8 cellular contexts compared by ENCODE assay signal in the genomic region with DNA sequence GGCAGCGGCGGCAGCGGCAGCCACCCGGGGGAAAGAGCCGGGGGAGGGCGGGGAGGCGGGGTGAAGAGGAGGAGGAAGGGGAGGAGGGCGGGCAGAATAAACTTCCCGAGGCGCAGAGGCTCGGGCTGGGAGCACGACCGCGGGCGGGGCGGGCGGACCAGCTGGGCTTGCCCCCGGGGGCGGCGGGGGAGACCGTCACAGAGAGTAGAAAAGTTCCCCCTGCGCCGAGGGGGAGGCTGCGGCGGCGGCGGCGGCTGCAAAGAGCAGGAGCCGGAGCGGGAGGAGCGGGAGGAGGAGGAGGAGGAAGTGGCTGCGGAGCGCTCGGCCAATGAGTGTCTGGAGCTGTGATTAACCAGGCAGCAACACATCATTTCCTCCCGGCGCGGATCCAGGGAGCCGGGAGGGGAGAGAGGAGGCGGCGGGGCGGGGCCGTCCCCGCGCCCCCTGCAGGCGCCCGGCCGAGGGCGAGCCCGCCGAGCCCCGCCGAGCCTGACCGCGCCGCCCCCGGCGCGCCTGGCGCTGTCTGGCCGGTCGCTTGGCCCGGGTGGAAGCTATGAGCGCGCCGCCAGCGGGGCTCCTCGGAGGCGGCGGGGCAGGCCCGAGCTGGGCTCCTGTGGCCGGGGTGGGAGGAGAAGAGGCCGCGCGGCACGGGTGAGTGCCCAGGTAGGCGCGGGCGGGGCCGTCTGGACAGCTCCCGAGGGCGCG. TPM values are rescaled to one million over a fixed set of nuclear protein-coding genes. Genes with fewer than 3 reads are reported as not detected.
DNase-seq lines count a peak whose midpoint lies in the region; FAIRE-seq lines count a peak whose summit lies in the region.

A gene (minus strand): TSS at position 265 of the 705 bp plus-strand sequence. CDS start 76,837 bp downstream, outside the sequence.

- no peaks in the 10 kb centered on the region for H3K9me3 ChIP-seq in MG63
- no peaks in the 10 kb centered on the region for H3K9me3 ChIP-seq in neuron (ENCODE audit: low read length)

- H3K4me1 Mint-ChIP-seq in activated naive CD4-positive, alpha-beta T cell treated with anti-CD3 and anti-CD28 coated beads for 36 hours (ENCODE audit: low read depth) = peaks cover 51% of the 10 kb centered on the region

- CTCF ChIA-PET in activated naive CD4-positive, alpha-beta T cell treated with anti-CD3 and anti-CD28 coated beads for 36 hours (lab: Charles Lee) = interaction anchor here (0.6 to 2.2 kb wide), 12 partner anchors 10 to 367 kb away, joined by 3 to 14 read pairs (median 4); no protein-coding TSS in a partner anchor

- peak within 1 kb of the TSS; percentile 50 for H2AFZ ChIP-seq in neuron (ENCODE audit: low read depth, low read length)

- peaks cover 3% of the 10 kb centered on the region for H3K36me3 Mint-ChIP-seq in activated naive CD4-positive, alpha-beta T cell treated with anti-CD3 and anti-CD28 coated beads for 36 hours (ENCODE audit: low read depth)

- H3K4me3 Mint-ChIP-seq in activated naive CD4-positive, alpha-beta T cell treated with anti-CD3 and anti-CD28 coated beads for 36 hours = peak within 1 kb of the TSS; percentile 94

- H3K4me1 ChIP-seq in neuron (ENCODE audit: insufficient read depth, low read length) = peaks cover 11% of the 10 kb centered on the region

- peak within 1 kb of the TSS; percentile 83 for H3K4me3 ChIP-seq in MG63
- peak within 1 kb of the TSS; percentile 77 for H3K4me3 ChIP-seq in neuron (ENCODE audit: low read length)

- peak; percentile 98 for DNase-seq in G401 (ENCODE audit: low spot score)
- DNase-seq in HCEC 1CT = peak; percentile 97
- DNase-seq in MG63 = peak; percentile 97
- peak; percentile 96 for DNase-seq in SK-N-DZ (ENCODE audit: low spot score)
- peak; percentile 91 for DNase-seq in activated naive CD4-positive, alpha-beta T cell treated with anti-CD3 and anti-CD28 coated beads for 36 hours
- peak; percentile 90 to 94 for DNase-seq in frontal cortex (ENCODE audit: low spot score in 2 of 2)
- peak; percentile 99 for DNase-seq in stromal cell of bone marrow (ENCODE audit: low read depth)

- no peak for FAIRE-seq in frontal cortex (lab: Jason Lieb, UNC)

- no peaks in the 10 kb centered on the region for H3K27me3 Mint-ChIP-seq in activated naive CD4-positive, alpha-beta T cell treated with anti-CD3 and anti-CD28 coated beads for 36 hours (ENCODE audit: low read depth)

- intact Hi-C loops in activated naive CD4-positive, alpha-beta T cell treated with anti-CD3 and anti-CD28 coated beads for 36 hours (cut with micrococcal nuclease) = loop anchor here (1.0 to 5.0 kb wide), 7 partner anchors 11 to 1534 kb away; a partner anchor contains a TSS

- no peaks in the 10 kb centered on the region for H3K9me3 Mint-ChIP-seq in activated naive CD4-positive, alpha-beta T cell treated with anti-CD3 and anti-CD28 coated beads for 36 hours

- H3K27ac Mint-ChIP-seq in activated naive CD4-positive, alpha-beta T cell treated with anti-CD3 and anti-CD28 coated beads for 36 hours = peak within 1 kb of the TSS; percentile 88

- H3K27me3 ChIP-seq in MG63 (no peaks in the 10 kb centered on the region), neuron (ENCODE audit: insufficient read depth, low read length) (no peaks in the 10 kb centered on the region)

- in situ Hi-C loops in G401 (cut with HindIII; ENCODE audit: low sequenced_read_pairs) = no loop called here

- H3K36me3 ChIP-seq in MG63 (no peaks in the 10 kb centered on the region), neuron (ENCODE audit: insufficient read depth, low read length) (no peaks in the 10 kb centered on the region)

RNA-seq across cellular contexts. Expression of the gene that starts here (rescaled TPM):
- 1.6 and 1.9 TPM in 2 replicates for total RNA-seq in G401 (2014; rRNA removed; shearing (Covaris generic))
- 1.9 and 5.9 TPM in 2 replicates for total RNA-seq in MG63 (2014; rRNA removed; shearing (Covaris generic); ENCODE audit: low replicate concordance)
- polyA plus RNA-seq in SK-N-DZ (2014; cell fraction: cytosol; rRNA removed) = 4.3 and 5.4 TPM in 2 replicates
- polyA plus RNA-seq in SK-N-DZ (2014; cell fraction: nucleus; rRNA removed) = 8.6 and 9.7 TPM in 2 replicates
- total RNA-seq in activated naive CD4-positive, alpha-beta T cell treated with anti-CD3 and anti-CD28 coated beads for 36 hours = 10 to 100 TPM; 19.0 to 20.8 TPM
- 14.7 TPM for total RNA-seq in frontal cortex

Comparison
In these comparisons a context has a peak if more than half of its experiments do, and no peak if none do; other contexts are left out.
1. Peak in every context shown above with its lines: DNase-seq and H3K4me3 ChIP-seq.